Comparison of ENCODE assay signal across 20 cellular contexts in the genomic region with DNA sequence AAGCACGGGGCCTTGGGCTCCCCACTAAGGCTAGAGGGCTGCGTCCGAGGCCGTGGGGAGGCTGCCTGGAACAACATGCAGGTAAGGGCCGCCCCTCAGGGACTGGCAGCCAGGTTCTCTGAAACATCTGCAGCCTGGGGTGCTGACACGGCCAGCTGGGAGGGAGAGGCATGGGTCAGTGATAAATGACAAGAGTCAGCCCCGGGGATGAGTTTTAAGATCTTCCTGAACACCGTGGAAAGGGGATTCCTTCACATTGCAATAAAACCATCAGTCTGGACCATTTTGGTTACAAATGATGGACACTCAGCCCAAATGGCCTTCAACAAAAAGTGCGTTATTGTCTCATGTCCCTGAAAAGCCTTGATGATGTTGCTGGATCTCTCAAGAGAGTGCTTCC.
DNase-seq lines count a peak whose midpoint lies in the region; ATAC-seq and TF ChIP-seq lines count a peak whose summit lies in the region.
"Had no signal": no experiment of that assay in that cellular context is flagged by ENCODE, and none has a peak within 500 bp of the region (broad histone marks: within the 10 kb centered on the region; RNA-seq: fewer than 3 reads in every experiment).

No MANE protein-coding gene starts in this region.

- no peak overlapping the region for H3K4me3 Mint-ChIP-seq in effector memory CD8-positive, alpha-beta T cell
- no peak overlapping the region for H3K4me3 Mint-ChIP-seq in nephron progenitor cell
- H3K4me3 Mint-ChIP-seq: CD4-positive, alpha-beta memory T cell had no signal

- H3K27ac Mint-ChIP-seq in effector memory CD8-positive, alpha-beta T cell = peak overlapping the region; percentile 5 to 64
- peak overlapping the region; percentile 50 for H3K27ac Mint-ChIP-seq in nephron progenitor cell

- TF ChIP-seq CTCF in nephron progenitor cell (IDR thresholded peaks at IDR 0.05) = no peak

- peaks cover 0 to under 1% of the 10 kb centered on the region in 2 donors for H3K4me1 Mint-ChIP-seq in effector memory CD8-positive, alpha-beta T cell (ENCODE audit: low read depth in 2 of 2)
- H3K4me1 Mint-ChIP-seq in nephron progenitor cell = peaks cover 26% of the 10 kb centered on the region

- peaks cover 42% of the 10 kb centered on the region for H3K36me3 Mint-ChIP-seq in effector memory CD8-positive, alpha-beta T cell (ENCODE audit: insufficient read depth)
- peaks cover 45% of the 10 kb centered on the region for H3K36me3 Mint-ChIP-seq in nephron progenitor cell (ENCODE audit: low read depth)

- ATAC-seq in effector memory CD8-positive, alpha-beta T cell (replicated peaks) = no peak
- ATAC-seq in HG03342 (IDR thresholded peaks at IDR 0.05; ENCODE audit: unreplicated experiment) = no peak
- ATAC-seq: A549 had no signal

- DNase-seq in activated CD8-positive, alpha-beta memory T cell treated with anti-CD3 and anti-CD28 coated beads, Interleukin-2, amount 50 U/mL, for 48 hours = peak; percentile 29
- DNase-seq in activated CD8-positive, alpha-beta memory T cell treated with anti-CD3 and anti-CD28 coated beads, Interleukin-2, amount 50 U/mL, for 4 hours = no peak
- DNase-seq in effector memory CD8-positive, alpha-beta T cell = no peak
- DNase-seq in nephron progenitor cell (no peak), NCI-H510A (lab: John Stamatoyannopoulos, UW) (no peak), OCI-M1 (lab: John Stamatoyannopoulos, UW) (no peak)
- DNase-seq: 8988T; ACHN; C1 segment of cervical spinal cord; Calu3; CD4-positive, alpha-beta memory T cell; COR-L47; DMS53; DMS79 treated with DMSO at 0.1 percent for 48 hours; GF-D8; GM23248; H7; HCEC 1CT had no signal

- no peaks in the 10 kb centered on the region for H3K27me3 Mint-ChIP-seq in effector memory CD8-positive, alpha-beta T cell
- H3K27me3 Mint-ChIP-seq in nephron progenitor cell (ENCODE audit: low read depth, poor library complexity) = no peaks in the 10 kb centered on the region
- H3K27me3 Mint-ChIP-seq: CD4-positive, alpha-beta memory T cell had no signal

- no peaks in the 10 kb centered on the region for H3K9me3 Mint-ChIP-seq in effector memory CD8-positive, alpha-beta T cell
- H3K9me3 Mint-ChIP-seq in nephron progenitor cell = no peaks in the 10 kb centered on the region
- H3K9me3 Mint-ChIP-seq: CD4-positive, alpha-beta memory T cell had no signal
